In the genomic region with DNA sequence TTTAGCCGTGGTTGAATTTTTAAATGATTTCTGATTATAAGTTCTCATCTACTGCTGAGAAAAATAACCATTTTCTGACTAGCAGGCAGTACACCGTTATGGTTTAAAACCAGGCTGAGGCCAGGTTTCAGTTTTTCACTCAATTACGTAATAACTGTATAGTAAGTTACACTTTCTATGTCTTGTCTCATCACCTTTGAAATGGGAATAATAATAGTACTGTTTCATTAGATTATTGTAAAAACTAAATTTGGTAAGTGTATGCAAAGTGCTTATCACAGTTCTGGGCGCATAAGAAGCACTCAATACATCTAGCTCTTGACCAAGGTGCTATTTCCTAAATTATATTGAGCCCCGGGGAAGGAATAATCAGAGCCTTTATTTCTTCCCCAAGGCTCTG, we compare ENCODE assay signal across 16 cellular contexts.
A peak's percentile ranks its signal among the peaks of the same experiment; 100 is the strongest.
DNase-seq lines count a peak whose midpoint lies in the region; ATAC-seq and TF ChIP-seq lines count a peak whose summit lies in the region.
"Had no signal": no experiment of that assay in that cellular context is flagged by ENCODE, and none has a peak within 500 bp of the region (broad histone marks: within the 10 kb centered on the region; RNA-seq: fewer than 3 reads in every experiment).

No MANE protein-coding gene starts in this region.

- no peaks in the 10 kb centered on the region for H3K9me3 ChIP-seq in IMR-90 (ENCODE audit: control insufficient read depth, insufficient read depth, low read length)

- H3K9me3 Mint-ChIP-seq in activated T-cell treated with anti-CD3 and anti-CD28 coated beads, Interleukin-2, amount 50 U/mL, for 24 hours = no peaks in the 10 kb centered on the region
- H3K9me3 Mint-ChIP-seq in activated T-helper 1 cell treated with anti-CD3 and anti-CD28 coated beads, Interleukin-12 subunit alpha, Interleukin-12 subunit beta, Interleukin-2, Interleukin-4 antibody, amounts not matched to agents 30 ng/mL and 10 ng/mL and 1 ng/mL, durations not matched to agents 14 hours and 24 hours and 36 hours = no peaks in the 10 kb centered on the region
- no peaks in the 10 kb centered on the region for H3K9me3 Mint-ChIP-seq in stimulated activated effector memory CD8-positive, alpha-beta T cell treated with anti-CD3 and anti-CD28 coated beads, Interleukin-12 subunit alpha, Interleukin-12 subunit beta, amount 100 ng/mL, for 72 hours
- H3K9me3 Mint-ChIP-seq: stimulated activated naive CD8-positive, alpha-beta T cell treated with anti-CD3 and anti-CD28 coated beads, Interleukin-15, Interleukin-2, amounts not matched to agents 100 ng/mL and 50 ng/mL, for 24 hours; WTC11 had no signal

- H3K36me3 ChIP-seq in IMR-90 (ENCODE audit: control insufficient read depth, insufficient read depth, low read length) = 0 out of 2 replicates have a peak, but pooled peaks cover 2% of the 10 kb centered on the region

- H3K4me3 Mint-ChIP-seq in activated T-cell treated with anti-CD3 and anti-CD28 coated beads, Interleukin-2, amount 50 U/mL, for 24 hours = peak overlapping the region; percentile 34
- H3K4me3 Mint-ChIP-seq in activated T-helper 1 cell treated with anti-CD3 and anti-CD28 coated beads, Interleukin-12 subunit alpha, Interleukin-12 subunit beta, Interleukin-2, Interleukin-4 antibody, amounts not matched to agents 30 ng/mL and 10 ng/mL and 1 ng/mL, durations not matched to agents 14 hours and 24 hours and 36 hours = peak overlapping the region; percentile 42
- peak overlapping the region; percentile 60 for H3K4me3 Mint-ChIP-seq in stimulated activated effector memory CD8-positive, alpha-beta T cell treated with anti-CD3 and anti-CD28 coated beads, Interleukin-12 subunit alpha, Interleukin-12 subunit beta, amount 100 ng/mL, for 72 hours
- H3K4me3 Mint-ChIP-seq: stimulated activated naive CD8-positive, alpha-beta T cell treated with anti-CD3 and anti-CD28 coated beads, Interleukin-15, Interleukin-2, amounts not matched to agents 100 ng/mL and 50 ng/mL, for 24 hours; WTC11 had no signal

- H2BK120ac ChIP-seq in IMR-90 (ENCODE audit: low read depth, low read length) = no peak overlapping the region

- H3K4me1 Mint-ChIP-seq in activated T-cell treated with anti-CD3 and anti-CD28 coated beads, Interleukin-2, amount 50 U/mL, for 24 hours (ENCODE audit: low read depth) = peaks cover 76% of the 10 kb centered on the region
- H3K4me1 Mint-ChIP-seq in activated T-helper 1 cell treated with anti-CD3 and anti-CD28 coated beads, Interleukin-12 subunit alpha, Interleukin-12 subunit beta, Interleukin-2, Interleukin-4 antibody, amounts not matched to agents 30 ng/mL and 10 ng/mL and 1 ng/mL, durations not matched to agents 14 hours and 24 hours and 36 hours (ENCODE audit: low read depth) = peaks cover 92% of the 10 kb centered on the region
- H3K4me1 Mint-ChIP-seq in stimulated activated effector memory CD8-positive, alpha-beta T cell treated with anti-CD3 and anti-CD28 coated beads, Interleukin-12 subunit alpha, Interleukin-12 subunit beta, amount 100 ng/mL, for 72 hours = peaks cover 92% of the 10 kb centered on the region

- in situ Hi-C loops in IMR-90 (cut with MboI; ENCODE audit: low sequenced_read_pairs) = no loop called here
- in situ Hi-C loops in KBM-7 (cut with MboI; ENCODE audit: low pct_unique_long_range_greater_than_20kb, low sequenced_read_pairs) = loop anchor here (25.0 kb wide), 1 partner anchor 101 kb away; a partner anchor contains a TSS

- intact Hi-C loops in IMR-90 (cut with micrococcal nuclease) = no loop called here
- intact Hi-C loops in activated T-helper 1 cell treated with anti-CD3 and anti-CD28 coated beads, Interleukin-12 subunit alpha, Interleukin-12 subunit beta, Interleukin-2, Interleukin-4 antibody, amounts not matched to agents 30 ng/mL and 10 ng/mL and 1 ng/mL, durations not matched to agents 14 hours and 24 hours and 36 hours (cut with micrococcal nuclease) = no loop called here

- no peak overlapping the region for H2AK9ac ChIP-seq in IMR-90 (replicated peaks; ENCODE audit: low read depth, low read length, poor library complexity)

- H2BK15ac ChIP-seq in IMR-90 (ENCODE audit: low read depth, low read length) = no peak overlapping the region

- no peak overlapping the region for H3K4ac ChIP-seq in IMR-90 (ENCODE audit: low read depth, low read length)

- no peak overlapping the region for H3K23ac ChIP-seq in IMR-90 (ENCODE audit: low read depth, low read length)

- BruUV-seq in IMR-90 (replicated peaks; lab: Mats Ljungman, UMichigan) = no TSS peak

- H2BK20ac ChIP-seq in IMR-90 (ENCODE audit: low read depth, low read length) = no peak overlapping the region

- peaks cover 29 to 78% of the 10 kb centered on the region in 2 experiments for H3K79me1 ChIP-seq in IMR-90 (ENCODE audit: low read depth in 1 of 2, low read length in 2 of 2)

- no peak overlapping the region for H3K4me3 ChIP-seq in IMR-90 (ENCODE audit: insufficient read depth, low read depth, low read length)

- H4K5ac ChIP-seq in IMR-90 (ENCODE audit: low read depth, low read length) = no peak overlapping the region

- no peak overlapping the region for H3K9ac ChIP-seq in IMR-90 (ENCODE audit: low read depth, low read length)

- TF ChIP-seq POLR2A in IMR-90 (IDR thresholded peaks at IDR 0.05; ENCODE audit: low read depth, low read length) = no peak

- H4K8ac ChIP-seq in IMR-90 (ENCODE audit: low read depth in 2 of 2, low read length in 2 of 2) = no peak overlapping the region

- peak overlapping the region; percentile 55 for H3K27ac Mint-ChIP-seq in activated T-cell treated with anti-CD3 and anti-CD28 coated beads, Interleukin-2, amount 50 U/mL, for 24 hours
- peak overlapping the region; percentile 72 for H3K27ac Mint-ChIP-seq in activated T-helper 1 cell treated with anti-CD3 and anti-CD28 coated beads, Interleukin-12 subunit alpha, Interleukin-12 subunit beta, Interleukin-2, Interleukin-4 antibody, amounts not matched to agents 30 ng/mL and 10 ng/mL and 1 ng/mL, durations not matched to agents 14 hours and 24 hours and 36 hours
- peak overlapping the region; percentile 69 for H3K27ac Mint-ChIP-seq in stimulated activated effector memory CD8-positive, alpha-beta T cell treated with anti-CD3 and anti-CD28 coated beads, Interleukin-12 subunit alpha, Interleukin-12 subunit beta, amount 100 ng/mL, for 72 hours
- H3K27ac Mint-ChIP-seq: stimulated activated naive CD8-positive, alpha-beta T cell treated with anti-CD3 and anti-CD28 coated beads, Interleukin-15, Interleukin-2, amounts not matched to agents 100 ng/mL and 50 ng/mL, for 24 hours; WTC11 had no signal

- ATAC-seq in IMR-90 (ENCODE audit: low read depth) = no peak
- no peak for ATAC-seq in stimulated activated effector memory CD8-positive, alpha-beta T cell treated with anti-CD3 and anti-CD28 coated beads, Interleukin-12 subunit alpha, Interleukin-12 subunit beta, amount 100 ng/mL, for 72 hours
- ATAC-seq: WTC11 had no signal

- H4K91ac ChIP-seq in IMR-90 (ENCODE audit: insufficient read depth, low read depth, low read length) = no peak overlapping the region

- no peak for TF ChIP-seq CTCF in IMR-90 (conservative IDR thresholded peaks at IDR 0.05; ENCODE audit: low read depth, low read length)

- no peaks in the 10 kb centered on the region for H3K27me3 ChIP-seq in IMR-90 (ENCODE audit: control insufficient read depth, insufficient read depth, low read length)

- no peak for TF ChIP-seq RAD21 in IMR-90 (IDR thresholded peaks at IDR 0.05; ENCODE audit: low read length)

- H3K18ac ChIP-seq in IMR-90 (ENCODE audit: low read depth, low read length) = no peak overlapping the region

- peaks cover 21% of the 10 kb centered on the region for H3K4me1 ChIP-seq in IMR-90 (ENCODE audit: control insufficient read depth, insufficient read depth, low read length)

- H3K36me3 Mint-ChIP-seq in activated T-cell treated with anti-CD3 and anti-CD28 coated beads, Interleukin-2, amount 50 U/mL, for 24 hours (ENCODE audit: low read depth) = peaks cover 2% of the 10 kb centered on the region
- peaks cover 15% of the 10 kb centered on the region for H3K36me3 Mint-ChIP-seq in activated T-helper 1 cell treated with anti-CD3 and anti-CD28 coated beads, Interleukin-12 subunit alpha, Interleukin-12 subunit beta, Interleukin-2, Interleukin-4 antibody, amounts not matched to agents 30 ng/mL and 10 ng/mL and 1 ng/mL, durations not matched to agents 14 hours and 24 hours and 36 hours (ENCODE audit: low read depth)
- peaks cover 30% of the 10 kb centered on the region for H3K36me3 Mint-ChIP-seq in stimulated activated effector memory CD8-positive, alpha-beta T cell treated with anti-CD3 and anti-CD28 coated beads, Interleukin-12 subunit alpha, Interleukin-12 subunit beta, amount 100 ng/mL, for 72 hours
- H3K36me3 Mint-ChIP-seq: WTC11 had no signal

- WGBS in IMR-90 (ENCODE audit: extremely low coverage in 2 of 2, insufficient read length in 1 of 2), 2 experiments = no CpG with 5 or more reads among the region's 5 CpGs

- H3K4me2 ChIP-seq in IMR-90 (ENCODE audit: low read depth, low read length) = no peak overlapping the region

- H3K56ac ChIP-seq in IMR-90 (ENCODE audit: extremely low read depth, insufficient read depth, low read length) = no peak overlapping the region

- dilution Hi-C loops in IMR-90 (cut with HindIII; ENCODE audit: low sequenced_read_pairs, unreplicated experiment) = no loop called here

- no peak overlapping the region for H3K14ac ChIP-seq in IMR-90 (replicated peaks; ENCODE audit: low read depth, low read length)

- H3K27ac ChIP-seq in IMR-90 (ENCODE audit: insufficient read depth, low read length) = no peak overlapping the region

- no peaks in the 10 kb centered on the region for H3K27me3 Mint-ChIP-seq in activated T-cell treated with anti-CD3 and anti-CD28 coated beads, Interleukin-2, amount 50 U/mL, for 24 hours
- H3K27me3 Mint-ChIP-seq in activated T-helper 1 cell treated with anti-CD3 and anti-CD28 coated beads, Interleukin-12 subunit alpha, Interleukin-12 subunit beta, Interleukin-2, Interleukin-4 antibody, amounts not matched to agents 30 ng/mL and 10 ng/mL and 1 ng/mL, durations not matched to agents 14 hours and 24 hours and 36 hours (ENCODE audit: insufficient read depth) = no peaks in the 10 kb centered on the region
- H3K27me3 Mint-ChIP-seq: stimulated activated naive CD8-positive, alpha-beta T cell treated with anti-CD3 and anti-CD28 coated beads, Interleukin-15, Interleukin-2, amounts not matched to agents 100 ng/mL and 50 ng/mL, for 24 hours had no signal

- H4K20me1 ChIP-seq in IMR-90 (ENCODE audit: insufficient read depth, low read length) = peaks cover 37% of the 10 kb centered on the region

- no peak overlapping the region for H2BK5ac ChIP-seq in IMR-90 (ENCODE audit: low read depth, low read length, poor library complexity, severe bottlenecking)

- H3K9me1 ChIP-seq in IMR-90 (ENCODE audit: insufficient read depth, low read length) = peaks cover 21% of the 10 kb centered on the region

- POLR2A ChIA-PET in IMR-90 (lab: Charles Lee; ENCODE audit: unreplicated experiment) = no interaction called here

- H2AFZ ChIP-seq in IMR-90 (replicated peaks; ENCODE audit: low read length, poor library complexity) = no peak overlapping the region

- no peak overlapping the region for H2AK5ac ChIP-seq in IMR-90 (ENCODE audit: low read depth, low read length)

- no peak for DNase-seq in activated T-cell treated with anti-CD3 and anti-CD28 coated beads, Interleukin-2, amount 50 U/mL, for 24 hours
- DNase-seq in activated T-cell treated with anti-CD3 and anti-CD28 coated beads, Interleukin-2, amount 50 U/mL, for 1 hour = no peak
- DNase-seq in IMR-90 (no peak), NCI-H146 treated with DMSO at 0.1 percent for 48 hours (lab: John Stamatoyannopoulos, UW; ENCODE audit: unreplicated experiment) (no peak), KBM-7 (no peak), DMS 273 (lab: John Stamatoyannopoulos, UW; ENCODE audit: unreplicated experiment) (no peak)
- no peak for DNase-seq in activated T-helper 1 cell treated with anti-CD3 and anti-CD28 coated beads, Interleukin-12 subunit alpha, Interleukin-12 subunit beta, Interleukin-2, Interleukin-4 antibody, amounts not matched to agents 30 ng/mL and 10 ng/mL and 1 ng/mL, durations not matched to agents 14 hours and 24 hours and 36 hours (ENCODE audit: low spot score)
- no peak for DNase-seq in stimulated activated effector memory CD8-positive, alpha-beta T cell treated with anti-CD3 and anti-CD28 coated beads, Interleukin-12 subunit alpha, Interleukin-12 subunit beta, amount 100 ng/mL, for 72 hours (ENCODE audit: low spot score in 2 of 2)
- DNase-seq: activated CD8-positive, alpha-beta memory T cell treated with anti-CD3 and anti-CD28 coated beads, Interleukin-2, amount 50 U/mL, for 48 hours; COR-L47; effector CD4-positive, alpha-beta T cell; H7; NCI-H1048; retina had no signal

- CTCF ChIA-PET in IMR-90 (lab: Yijun Ruan, JAX) = interaction anchor here (1.1 to 2.1 kb wide), 2 partner anchors 25 to 26 kb away, joined by 4 to 7 read pairs; no protein-coding TSS in a partner anchor
